ENCODE assay signal across 7 cellular contexts in the genomic region with DNA sequence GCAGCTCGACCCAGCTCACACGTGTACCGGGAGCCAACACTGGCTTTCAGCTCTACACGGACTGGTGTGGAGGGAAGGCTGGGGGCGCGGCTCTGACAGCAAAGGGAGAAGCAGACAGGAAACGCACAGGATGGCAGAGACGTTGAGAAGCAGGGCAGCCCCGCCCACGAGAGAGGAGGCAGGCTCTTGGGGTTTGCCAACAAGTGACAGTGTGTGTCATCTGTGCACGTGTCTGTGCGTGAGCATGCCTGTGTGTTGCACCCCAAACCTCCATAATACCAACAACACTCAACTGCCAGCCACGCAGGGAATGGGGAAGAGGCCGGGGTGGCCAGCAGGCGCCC.
A peak's percentile ranks its signal among the peaks of the same experiment; 100 is the strongest.
DNase-seq lines count a peak whose midpoint lies in the region; ATAC-seq lines count a peak whose summit lies in the region.

No MANE protein-coding gene starts in this region.

- in situ Hi-C loops in G401 (cut with HindIII; ENCODE audit: low sequenced_read_pairs): no loop called here

- DNase-seq in T-helper 2 cell (peak; percentile 66 to 98 (median 85)), activated T-helper 1 cell treated with Interleukin-2 at 50 U/mL for 16 hours (ENCODE audit: low read depth) (peak; percentile 80), dermis blood vessel endothelial cell (no peak), NCI-H2029 (lab: John Stamatoyannopoulos, UW) (no peak), G401 (ENCODE audit: low spot score) (no peak)
- no peak for DNase-seq in natural killer cell treated with Interleukin-12 subunit alpha and Interleukin-12 subunit beta and Interleukin-15 and Interleukin-18, amount 100 ng/mL, for 72 hours (ENCODE audit: low spot score)

- H3K4me3 Mint-ChIP-seq in natural killer cell treated with Interleukin-12 subunit alpha and Interleukin-12 subunit beta and Interleukin-15 and Interleukin-18, amount 100 ng/mL, for 72 hours: peak overlapping the region; percentile 32
- H3K4me3 Mint-ChIP-seq in stimulated activated naive CD8-positive, alpha-beta T cell treated with anti-CD3 and anti-CD28 coated beads, Interleukin-15, Interleukin-2, amounts not matched to agents 100 ng/mL and 50 ng/mL, for 24 hours: peak overlapping the region; percentile 84

- H3K27me3 Mint-ChIP-seq in natural killer cell treated with Interleukin-12 subunit alpha and Interleukin-12 subunit beta and Interleukin-15 and Interleukin-18, amount 100 ng/mL, for 72 hours: no peaks in the 10 kb centered on the region
- no peaks in the 10 kb centered on the region for H3K27me3 Mint-ChIP-seq in stimulated activated naive CD8-positive, alpha-beta T cell treated with anti-CD3 and anti-CD28 coated beads, Interleukin-15, Interleukin-2, amounts not matched to agents 100 ng/mL and 50 ng/mL, for 24 hours

- ATAC-seq in natural killer cell treated with Interleukin-12 subunit alpha and Interleukin-12 subunit beta and Interleukin-15 and Interleukin-18, amount 100 ng/mL, for 72 hours: peak; percentile 50 to 82

- H3K36me3 Mint-ChIP-seq in natural killer cell treated with Interleukin-12 subunit alpha and Interleukin-12 subunit beta and Interleukin-15 and Interleukin-18, amount 100 ng/mL, for 72 hours: peaks cover 11% of the 10 kb centered on the region
- peaks cover 77% of the 10 kb centered on the region for H3K36me3 Mint-ChIP-seq in stimulated activated naive CD8-positive, alpha-beta T cell treated with anti-CD3 and anti-CD28 coated beads, Interleukin-15, Interleukin-2, amounts not matched to agents 100 ng/mL and 50 ng/mL, for 24 hours (ENCODE audit: low read depth)

- H3K27ac Mint-ChIP-seq in natural killer cell treated with Interleukin-12 subunit alpha and Interleukin-12 subunit beta and Interleukin-15 and Interleukin-18, amount 100 ng/mL, for 72 hours: peak overlapping the region; percentile 11 to 59
- H3K27ac Mint-ChIP-seq in stimulated activated naive CD8-positive, alpha-beta T cell treated with anti-CD3 and anti-CD28 coated beads, Interleukin-15, Interleukin-2, amounts not matched to agents 100 ng/mL and 50 ng/mL, for 24 hours: peak overlapping the region; percentile 89

- H3K4me1 Mint-ChIP-seq in natural killer cell treated with Interleukin-12 subunit alpha and Interleukin-12 subunit beta and Interleukin-15 and Interleukin-18, amount 100 ng/mL, for 72 hours (ENCODE audit: low read depth in 2 of 2): peaks cover 19 to 35% of the 10 kb centered on the region in 2 donors
- H3K4me1 Mint-ChIP-seq in stimulated activated naive CD8-positive, alpha-beta T cell treated with anti-CD3 and anti-CD28 coated beads, Interleukin-15, Interleukin-2, amounts not matched to agents 100 ng/mL and 50 ng/mL, for 24 hours (ENCODE audit: low read depth): peaks cover 43% of the 10 kb centered on the region

- H3K9me3 Mint-ChIP-seq in natural killer cell treated with Interleukin-12 subunit alpha and Interleukin-12 subunit beta and Interleukin-15 and Interleukin-18, amount 100 ng/mL, for 72 hours: peaks cover 9% of the 10 kb centered on the region
- H3K9me3 Mint-ChIP-seq in stimulated activated naive CD8-positive, alpha-beta T cell treated with anti-CD3 and anti-CD28 coated beads, Interleukin-15, Interleukin-2, amounts not matched to agents 100 ng/mL and 50 ng/mL, for 24 hours: peaks cover 19% of the 10 kb centered on the region

Comparison
In these comparisons a context has a peak if more than half of its experiments do, and no peak if none do; other contexts are left out.
1. DNase-seq: peak in T-helper 2 cell (5 of 5) and activated T-helper 1 cell treated with Interleukin-2 at 50 U/mL for 16 hours (single experiment); none in natural killer cell treated with Interleukin-12 subunit alpha and Interleukin-12 subunit beta and Interleukin-15 and Interleukin-18, amount 100 ng/mL, for 72 hours (single experiment), dermis blood vessel endothelial cell (single experiment), NCI-H2029 (single experiment) and G401 (single experiment).